1 cellular context compared by ENCODE assay signal in genomic region chr3:100437879-100438622, GRCh38.
TF ChIP-seq lines count a peak whose summit lies in the region.

No MANE protein-coding gene starts in this region.

TF ChIP-seq in IMR-90, 13 proteins besides CTCF, POLR2A, EP300 and RAD21 (continued from another document):
- no peak for TF ChIP-seq RCOR1 (IDR thresholded peaks at IDR 0.05; ENCODE audit: insufficient replicate concordance, low read length)
- no peak for TF ChIP-seq NFE2L2 (IDR thresholded peaks at IDR 0.05; ENCODE audit: low read depth, low read length)
- peak; percentile 28; the same call in 1 of the 2 replicates for TF ChIP-seq MAFK (IDR thresholded peaks at IDR 0.05; ENCODE audit: low read depth, low read length)
- no peak for TF ChIP-seq FOS (IDR thresholded peaks at IDR 0.05; ENCODE audit: low read depth, low read length)
